33 cellular contexts compared by ENCODE assay signal in the genomic region with DNA sequence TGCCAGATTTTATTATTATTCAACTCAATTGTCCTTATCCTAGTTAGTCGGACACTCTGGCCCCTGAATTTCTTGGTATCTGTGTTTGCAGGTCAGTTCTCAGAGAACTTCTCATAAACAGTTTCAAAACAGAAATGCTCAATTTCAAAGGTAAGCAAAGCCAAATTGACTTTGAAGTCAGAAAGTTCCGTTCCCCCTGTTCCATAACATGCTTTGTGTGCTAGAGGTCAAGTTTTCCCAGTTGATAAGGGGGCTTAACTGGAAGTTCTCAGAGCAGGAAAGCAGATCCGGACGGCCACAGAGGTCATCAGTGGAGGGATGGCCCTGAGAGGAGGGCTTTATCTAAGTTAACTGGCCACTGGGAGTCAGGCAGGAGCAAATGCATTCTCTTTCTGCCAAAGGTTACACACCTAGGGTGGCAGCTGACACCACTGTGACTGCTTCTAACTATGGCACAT.
"Had no signal": no experiment of that assay in that cellular context is flagged by ENCODE, and none has a peak within 500 bp of the region (broad histone marks: within the 10 kb centered on the region; RNA-seq: fewer than 3 reads in every experiment).

No MANE protein-coding gene starts in this region.

- H3K9me3 Mint-ChIP-seq: activated CD8-positive, alpha-beta T cell treated with anti-CD3 and anti-CD28 coated beads for 36 hours; activated naive CD8-positive, alpha-beta T cell treated with anti-CD3 and anti-CD28 coated beads for 36 hours; activated T-helper 17 cell treated with anti-CD3 and anti-CD28 coated beads, Interleukin-2, amount 50 U/mL, for 72 hours had no signal

- DNase-seq: activated CD4-positive, alpha-beta T cell treated with anti-CD3 and anti-CD28 coated beads for 1 hour; activated CD4-positive, alpha-beta T cell treated with anti-CD3 and anti-CD28 coated beads for 48 hours; activated CD4-positive, CD25-positive, alpha-beta regulatory T cell; activated CD8-positive, alpha-beta T cell treated with anti-CD3 and anti-CD28 coated beads for 36 hours; activated effector memory CD4-positive, alpha-beta T cell treated with anti-CD3 and anti-CD28 coated beads, Interleukin-2, amount 50 U/mL, for 16 hours; activated naive CD4-positive, alpha-beta T cell; activated naive CD4-positive, alpha-beta T cell treated with anti-CD3 and anti-CD28 coated beads, Interleukin-2, amount 50 U/mL, for 16 hours; activated naive CD8-positive, alpha-beta T cell treated with anti-CD3 and anti-CD28 coated beads for 36 hours; activated T-cell treated with anti-CD3 and anti-CD28 coated beads, Interleukin-2, amount 50 U/mL, for 1 hour; activated T-cell treated with anti-CD3 and anti-CD28 coated beads, Interleukin-2, amount 50 U/mL, for 72 hours; amniotic stem cell; aorta; brain microvascular endothelial cell; central memory CD4-positive, alpha-beta T cell; Kasumi-1; MG63; NCI-H1048; NCI-H1105 treated with DMSO at 0.1 percent for 48 hours; NCI-H1436; NCI-H1694; NCI-H1930; NCI-H2081 treated with DMSO at 0.1 percent for 48 hours; NCI-H345; NCI-H524 treated with DMSO at 0.1 percent for 48 hours; PC-3; Peyer's patch; RPMI8226; SW 1271; T-helper 1 cell; T-helper 2 cell; T-helper 9 cell had no signal

- H3K4me3 Mint-ChIP-seq: activated CD8-positive, alpha-beta T cell treated with anti-CD3 and anti-CD28 coated beads for 36 hours; activated naive CD8-positive, alpha-beta T cell treated with anti-CD3 and anti-CD28 coated beads for 36 hours; activated T-cell treated with anti-CD3 and anti-CD28 coated beads, Interleukin-2, amount 50 U/mL, for 72 hours; activated T-helper 17 cell treated with anti-CD3 and anti-CD28 coated beads, Interleukin-2, amount 50 U/mL, for 72 hours had no signal

- H3K27me3 Mint-ChIP-seq: activated CD8-positive, alpha-beta T cell treated with anti-CD3 and anti-CD28 coated beads for 36 hours; activated naive CD8-positive, alpha-beta T cell treated with anti-CD3 and anti-CD28 coated beads for 36 hours; activated T-helper 17 cell treated with anti-CD3 and anti-CD28 coated beads, Interleukin-2, amount 50 U/mL, for 72 hours had no signal

- H3K27me3 ChIP-seq: brain microvascular endothelial cell, MG63, Peyer's patch had no signal

- H3K27ac ChIP-seq: brain microvascular endothelial cell, Peyer's patch, VCaP had no signal

- H3K9me3 ChIP-seq: MG63, Peyer's patch had no signal

- H3K36me3 Mint-ChIP-seq: activated naive CD8-positive, alpha-beta T cell treated with anti-CD3 and anti-CD28 coated beads for 36 hours had no signal

- H3K36me3 ChIP-seq: brain microvascular endothelial cell, MG63, Peyer's patch had no signal

- H3K27ac Mint-ChIP-seq: activated CD8-positive, alpha-beta T cell treated with anti-CD3 and anti-CD28 coated beads for 36 hours; activated naive CD8-positive, alpha-beta T cell treated with anti-CD3 and anti-CD28 coated beads for 36 hours; activated T-cell treated with anti-CD3 and anti-CD28 coated beads, Interleukin-2, amount 50 U/mL, for 72 hours; activated T-helper 17 cell treated with anti-CD3 and anti-CD28 coated beads, Interleukin-2, amount 50 U/mL, for 72 hours had no signal

- ATAC-seq: activated CD8-positive, alpha-beta T cell treated with anti-CD3 and anti-CD28 coated beads for 36 hours; activated T-cell treated with anti-CD3 and anti-CD28 coated beads, Interleukin-2, amount 50 U/mL, for 72 hours; activated T-helper 17 cell treated with anti-CD3 and anti-CD28 coated beads, Interleukin-2, amount 50 U/mL, for 72 hours; PC-3 had no signal

- H3K4me3 ChIP-seq: MG63, Peyer's patch had no signal
